ENCODE assay signal across 8 cellular contexts in the genomic region with DNA sequence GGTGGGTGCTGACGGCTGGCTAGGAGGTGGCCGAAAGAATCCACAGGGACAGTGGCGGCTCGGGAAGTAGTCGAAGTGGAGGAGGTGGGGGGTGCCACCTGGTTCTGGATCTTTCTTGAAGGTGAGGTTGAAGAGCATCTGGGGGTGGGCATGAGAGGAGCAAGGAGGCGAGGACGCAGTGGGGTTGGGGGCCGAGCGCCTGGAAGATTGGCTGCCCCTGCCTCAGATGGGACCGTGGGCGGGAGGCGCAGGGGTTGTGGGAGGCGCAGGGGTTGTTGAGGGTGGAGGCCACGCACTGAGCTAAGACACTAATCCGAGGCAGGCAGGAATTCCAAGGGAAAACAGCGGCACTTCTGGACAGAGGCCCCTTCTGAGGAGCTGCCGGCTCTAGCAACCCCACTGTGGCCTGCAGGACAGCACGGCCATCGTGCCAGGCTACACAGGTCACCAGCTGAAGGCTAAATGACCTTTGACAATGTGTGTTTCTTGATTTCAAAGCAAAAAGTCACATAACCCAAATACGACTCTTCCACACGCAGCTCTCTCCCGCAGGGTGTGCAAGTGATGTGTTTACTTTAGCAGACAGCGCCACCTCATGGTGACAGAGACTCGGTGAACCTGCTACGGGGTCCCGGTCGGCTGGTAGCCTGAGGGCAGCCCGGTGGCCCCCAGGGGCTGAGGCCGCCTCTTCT. TPM values are rescaled to one million over a fixed set of nuclear protein-coding genes. Genes with fewer than 3 reads are reported as not detected.
DNase-seq lines count a peak whose midpoint lies in the region; ATAC-seq and TF ChIP-seq lines count a peak whose summit lies in the region.

No MANE protein-coding gene starts in this region.

- H3K27ac ChIP-seq in CD8-positive, alpha-beta T cell (ENCODE audit: low read depth, low read length), result no peak overlapping the region
- H3K27ac ChIP-seq in Panc1 (ENCODE audit: low read length), result no peak overlapping the region

- peak; percentile 94 for ATAC-seq in CD8-positive, alpha-beta T cell
- ATAC-seq in Panc1 (peak; percentile 93), HG02642 (IDR thresholded peaks at IDR 0.05; ENCODE audit: poor library complexity, unreplicated experiment) (no peak)

- H3K9me3 Mint-ChIP-seq in CD8-positive, alpha-beta T cell, result no peaks in the 10 kb centered on the region

- peaks cover 10% of the 10 kb centered on the region for H3K36me3 Mint-ChIP-seq in CD8-positive, alpha-beta T cell

- no peaks in the 10 kb centered on the region for H3K9me3 ChIP-seq in CD8-positive, alpha-beta T cell (ENCODE audit: low read length)
- H3K9me3 ChIP-seq in Panc1 (ENCODE audit: control insufficient read depth, insufficient read depth, low read depth, low read length), result no peaks in the 10 kb centered on the region

- intact Hi-C loops in CD8-positive, alpha-beta T cell (cut with DNase I, micrococcal nuclease), result loop anchor here (1.0 kb wide), 4 partner anchors 35 to 332 kb away; a partner anchor contains a TSS
- intact Hi-C loops in Panc1 (cut with micrococcal nuclease; ENCODE audit: unreplicated experiment), result loop anchor here (2.0 kb wide), 1 partner anchor 33 kb away; no protein-coding TSS in a partner anchor

- H3K36me3 ChIP-seq in CD8-positive, alpha-beta T cell (ENCODE audit: insufficient read depth, low read length), result no peaks in the 10 kb centered on the region
- H3K36me3 ChIP-seq in Panc1 (ENCODE audit: control insufficient read depth, insufficient read depth, low read length), result no peaks in the 10 kb centered on the region

- in situ Hi-C loops in KBM-7 (cut with MboI; ENCODE audit: low pct_unique_long_range_greater_than_20kb, low sequenced_read_pairs) (no loop called here), Panc1 (cut with HindIII; ENCODE audit: low pct_unique_long_range_greater_than_20kb, low sequenced_read_pairs) (no loop called here)

- peaks cover 3% of the 10 kb centered on the region for H3K4me1 Mint-ChIP-seq in CD8-positive, alpha-beta T cell (ENCODE audit: low read depth)

- TF ChIP-seq CTCF in CD8-positive, alpha-beta T cell (IDR thresholded peaks at IDR 0.05), result peak; percentile 84
- peak; percentile 77 for TF ChIP-seq CTCF in Panc1 (IDR thresholded peaks at IDR 0.05)
- TF ChIP-seq CTCF in fibroblast of villous mesenchyme (IDR thresholded peaks at IDR 0.05; ENCODE audit: insufficient read depth, low read depth, low read length), result peak; percentile 78

- no peaks in the 10 kb centered on the region for H3K4me1 ChIP-seq in CD8-positive, alpha-beta T cell (ENCODE audit: insufficient read depth, low read length)
- no peaks in the 10 kb centered on the region for H3K4me1 ChIP-seq in Panc1 (ENCODE audit: control insufficient read depth, insufficient read depth, low read length)

- H3K27me3 Mint-ChIP-seq in CD8-positive, alpha-beta T cell (ENCODE audit: low read depth), result peaks cover 4% of the 10 kb centered on the region

- H3K4me3 Mint-ChIP-seq in CD8-positive, alpha-beta T cell, result no peak overlapping the region

- no peaks in the 10 kb centered on the region for H3K27me3 ChIP-seq in CD8-positive, alpha-beta T cell (ENCODE audit: insufficient read depth, low read length)
- no peaks in the 10 kb centered on the region for H3K27me3 ChIP-seq in Panc1 (ENCODE audit: control insufficient read depth, insufficient read depth, low read length)

- H3K4me3 ChIP-seq in CD8-positive, alpha-beta T cell (ENCODE audit: low read depth, low read length), result no peak overlapping the region
- H3K4me3 ChIP-seq in Panc1 (ENCODE audit: low read depth in 2 of 2, low read length in 2 of 2), result no peak overlapping the region
- H3K4me3 ChIP-seq in fibroblast of villous mesenchyme (ENCODE audit: low read depth, low read length), result no peak overlapping the region

- CTCF ChIA-PET in CD8-positive, alpha-beta T cell (lab: Charles Lee), result interaction anchor here (0.5 to 3.9 kb wide), 43 partner anchors 9 to 1277 kb away, joined by 3 to 36 read pairs (median 4); a partner anchor contains a TSS
- CTCF ChIA-PET in Panc1 (lab: Charles Lee), result interaction anchor here (0.5 to 2.0 kb wide), 6 partner anchors 33 to 230 kb away, joined by 5 to 8 read pairs (median 6); no protein-coding TSS in a partner anchor

- no TSS peak for BruUV-seq in Panc1 (replicated peaks; lab: Mats Ljungman, UMichigan)

- POLR2A ChIA-PET in CD8-positive, alpha-beta T cell (lab: Charles Lee), result interaction anchor here (0.8 to 1.4 kb wide), 4 partner anchors 14 to 218 kb away, joined by 3 to 5 read pairs (median 4); no protein-coding TSS in a partner anchor
- POLR2A ChIA-PET in Panc1 (lab: Charles Lee), result no interaction called here

- no peak overlapping the region for H3K27ac Mint-ChIP-seq in CD8-positive, alpha-beta T cell

- DNase-seq in CD8-positive, alpha-beta T cell, result peak; percentile 52 to 85 (median 81)
- DNase-seq in KBM-7 (peak; percentile 71), Panc1 (ENCODE audit: low read depth, low spot score) (peak; percentile 15), activated T-helper 1 cell treated with Interleukin-2 at 50 U/mL for 16 hours (ENCODE audit: low read depth) (peak; percentile 51), fibroblast of villous mesenchyme (ENCODE audit: low read depth) (peak; percentile 85), non-pigmented ciliary epithelial cell (ENCODE audit: low read depth) (peak; percentile 42), stromal cell of bone marrow (ENCODE audit: low read depth) (peak; percentile 29)

RNA-seq across cellular contexts. Expression of a gene that starts 44.1 kb away (rescaled TPM):
- total RNA-seq in CD8-positive, alpha-beta T cell, result 100 to 1,000 TPM; 109 to 118 TPM
- total RNA-seq in Panc1 (2021; ENCODE audit: unreplicated experiment) (54.6 TPM), fibroblast of villous mesenchyme (45.8 and 47.4 TPM in 2 replicates)
- 69.7 TPM for polyA plus RNA-seq in Panc1 (2012; ENCODE audit: insufficient read length)

Comparison
In these comparisons a context has a peak if more than half of its experiments do, and no peak if none do; other contexts are left out.
1. DNase-seq: peak in every context shown above with its lines; median percentile 85 in fibroblast of villous mesenchyme; 81 in CD8-positive, alpha-beta T cell; 71 in KBM-7; 51 in activated T-helper 1 cell treated with Interleukin-2 at 50 U/mL for 16 hours; 42 in non-pigmented ciliary epithelial cell; 29 in stromal cell of bone marrow; 15 in Panc1.